ENCODE assay signal across 1 cellular context in the genomic region with DNA sequence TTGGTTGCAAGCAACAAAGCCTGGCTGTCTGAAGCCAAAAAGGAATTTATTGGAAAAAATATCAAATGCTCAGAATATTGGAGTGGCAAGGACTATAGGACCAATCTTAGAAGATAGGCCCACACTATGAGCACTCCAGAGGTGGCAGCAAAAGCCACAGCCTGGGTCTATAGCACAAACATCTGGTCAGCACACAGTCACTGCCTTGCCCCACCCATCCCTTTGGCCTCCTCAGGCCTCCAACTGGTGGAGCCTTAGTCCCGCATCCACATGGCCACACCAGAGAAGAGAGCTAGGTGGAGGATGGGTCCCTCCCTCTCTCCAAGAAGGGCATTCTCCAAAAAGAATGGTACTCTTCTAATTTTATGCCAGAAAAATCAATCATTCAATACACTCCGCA.
TF ChIP-seq lines count a peak whose summit lies in the region.

No MANE protein-coding gene starts in this region.

TF ChIP-seq in HepG2, 621 proteins besides CTCF, POLR2A, EP300 and RAD21:
- TF ChIP-seq ZNF773 (CRISPR knock-in tag; IDR thresholded peaks at IDR 0.05; ENCODE audit: borderline replicate concordance) = no peak
- TF ChIP-seq U2AF2 (IDR thresholded peaks at IDR 0.05; ENCODE audit: low read depth, low read length) = no peak
- no peak for TF ChIP-seq ZNF451 (CRISPR knock-in tag; IDR thresholded peaks at IDR 0.05)
- TF ChIP-seq, protein P1, sequence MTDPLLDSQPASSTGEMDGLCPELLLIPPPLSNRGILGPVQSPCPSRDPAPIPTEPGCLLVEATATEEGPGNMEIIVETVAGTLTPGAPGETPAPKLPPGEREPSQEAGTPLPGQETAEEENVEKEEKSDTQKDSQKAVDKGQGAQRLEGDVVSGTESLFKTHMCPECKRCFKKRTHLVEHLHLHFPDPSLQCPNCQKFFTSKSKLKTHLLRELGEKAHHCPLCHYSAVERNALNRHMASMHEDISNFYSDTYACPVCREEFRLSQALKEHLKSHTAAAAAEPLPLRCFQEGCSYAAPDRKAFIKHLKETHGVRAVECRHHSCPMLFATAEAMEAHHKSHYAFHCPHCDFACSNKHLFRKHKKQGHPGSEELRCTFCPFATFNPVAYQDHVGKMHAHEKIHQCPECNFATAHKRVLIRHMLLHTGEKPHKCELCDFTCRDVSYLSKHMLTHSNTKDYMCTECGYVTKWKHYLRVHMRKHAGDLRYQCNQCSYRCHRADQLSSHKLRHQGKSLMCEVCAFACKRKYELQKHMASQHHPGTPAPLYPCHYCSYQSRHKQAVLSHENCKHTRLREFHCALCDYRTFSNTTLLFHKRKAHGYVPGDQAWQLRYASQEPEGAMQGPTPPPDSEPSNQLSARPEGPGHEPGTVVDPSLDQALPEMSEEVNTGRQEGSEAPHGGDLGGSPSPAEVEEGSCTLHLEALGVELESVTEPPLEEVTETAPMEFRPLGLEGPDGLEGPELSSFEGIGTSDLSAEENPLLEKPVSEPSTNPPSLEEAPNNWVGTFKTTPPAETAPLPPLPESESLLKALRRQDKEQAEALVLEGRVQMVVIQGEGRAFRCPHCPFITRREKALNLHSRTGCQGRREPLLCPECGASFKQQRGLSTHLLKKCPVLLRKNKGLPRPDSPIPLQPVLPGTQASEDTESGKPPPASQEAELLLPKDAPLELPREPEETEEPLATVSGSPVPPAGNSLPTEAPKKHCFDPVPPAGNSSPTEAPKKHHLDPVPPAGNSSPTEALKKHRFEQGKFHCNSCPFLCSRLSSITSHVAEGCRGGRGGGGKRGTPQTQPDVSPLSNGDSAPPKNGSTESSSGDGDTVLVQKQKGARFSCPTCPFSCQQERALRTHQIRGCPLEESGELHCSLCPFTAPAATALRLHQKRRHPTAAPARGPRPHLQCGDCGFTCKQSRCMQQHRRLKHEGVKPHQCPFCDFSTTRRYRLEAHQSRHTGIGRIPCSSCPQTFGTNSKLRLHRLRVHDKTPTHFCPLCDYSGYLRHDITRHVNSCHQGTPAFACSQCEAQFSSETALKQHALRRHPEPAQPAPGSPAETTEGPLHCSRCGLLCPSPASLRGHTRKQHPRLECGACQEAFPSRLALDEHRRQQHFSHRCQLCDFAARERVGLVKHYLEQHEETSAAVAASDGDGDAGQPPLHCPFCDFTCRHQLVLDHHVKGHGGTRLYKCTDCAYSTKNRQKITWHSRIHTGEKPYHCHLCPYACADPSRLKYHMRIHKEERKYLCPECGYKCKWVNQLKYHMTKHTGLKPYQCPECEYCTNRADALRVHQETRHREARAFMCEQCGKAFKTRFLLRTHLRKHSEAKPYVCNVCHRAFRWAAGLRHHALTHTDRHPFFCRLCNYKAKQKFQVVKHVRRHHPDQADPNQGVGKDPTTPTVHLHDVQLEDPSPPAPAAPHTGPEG (CRISPR knock-in tag; IDR thresholded peaks at IDR 0.05) = no peak
- TF ChIP-seq SP140L (CRISPR knock-in tag; IDR thresholded peaks at IDR 0.05; ENCODE audit: borderline replicate concordance) = no peak
